Comparison of ENCODE assay signal across 2 cellular contexts in genomic region chr12:95395706-95396105, GRCh38.
TF ChIP-seq lines count a peak whose summit lies in the region.

No MANE protein-coding gene starts in this region.

TF ChIP-seq in SK-N-SH treated with all-trans-retinoic acid at 6 μM for 48 hours, 23 proteins besides CTCF, POLR2A, EP300 and RAD21 (continued from another document):
- TF ChIP-seq ISL1 (CRISPR knock-in tag; IDR thresholded peaks at IDR 0.05) (peak; percentile 70), ZC3H10 (CRISPR knock-in tag; IDR thresholded peaks at IDR 0.05) (no peak), RARB (CRISPR knock-in tag; IDR thresholded peaks at IDR 0.05) (no peak), TCF4 (CRISPR knock-in tag; IDR thresholded peaks at IDR 0.05; ENCODE audit: borderline replicate concordance) (no peak)
TF ChIP-seq in SK-N-SH treated with all-trans-retinoic acid at 6 μM for 48 hours: peak in this region for 1.

TF ChIP-seq in SK-N-SH, 30 proteins besides CTCF, POLR2A, EP300 and RAD21 (continued from another document):
- TF ChIP-seq USF2 (IDR thresholded peaks at IDR 0.05; ENCODE audit: borderline replicate concordance, low read depth, low read length) (no peak), JUND (IDR thresholded peaks at IDR 0.05) (no peak)
